In genomic region chr7:47548546-47548945, GRCh38 we compare ENCODE assay signal across 1 cellular context.
TF ChIP-seq lines count a peak whose summit lies in the region.

No MANE protein-coding gene starts in this region.

TF ChIP-seq in IMR-90, 13 proteins besides CTCF, POLR2A, EP300 and RAD21 (continued from another document):
- TF ChIP-seq ELK1 (IDR thresholded peaks at IDR 0.05; ENCODE audit: borderline replicate concordance, low read depth, low read length) (no peak), SMC3 (IDR thresholded peaks at IDR 0.05; ENCODE audit: low read depth, low read length) (no peak), RFX5 (IDR thresholded peaks at IDR 0.05; ENCODE audit: low read depth, low read length) (no peak), CHD1 (IDR thresholded peaks at IDR 0.05; ENCODE audit: low read depth, low read length) (no peak)
